2 cellular contexts compared by ENCODE assay signal in genomic region chr1:28745653-28746173, GRCh38.
TF ChIP-seq lines count a peak whose summit lies in the region.

No MANE protein-coding gene starts in this region.

TF ChIP-seq in GM23338, 12 proteins besides CTCF, POLR2A, EP300 and RAD21:
- TF ChIP-seq CREB1 (CRISPR knock-in tag; IDR thresholded peaks at IDR 0.05; ENCODE audit: low read depth): no peak
- TF ChIP-seq ZNF114 (CRISPR knock-in tag; IDR thresholded peaks at IDR 0.05): no peak
- no peak for TF ChIP-seq ZNF462 (CRISPR knock-in tag; IDR thresholded peaks at IDR 0.05)
- TF ChIP-seq JUNB (IDR thresholded peaks at IDR 0.05; ENCODE audit: unreplicated experiment): no peak
- no peak for TF ChIP-seq REST (IDR thresholded peaks at IDR 0.05; ENCODE audit: unreplicated experiment)
- no peak for TF ChIP-seq STAT1 (IDR thresholded peaks at IDR 0.05; ENCODE audit: unreplicated experiment)
- TF ChIP-seq ZNF331 (CRISPR knock-in tag; IDR thresholded peaks at IDR 0.05; ENCODE audit: low read depth): no peak
- TF ChIP-seq NANOG (IDR thresholded peaks at IDR 0.05; ENCODE audit: borderline replicate concordance): no peak
- no peak for TF ChIP-seq EZH2phosphoT487 (IDR thresholded peaks at IDR 0.05; ENCODE audit: unreplicated experiment)
- no peak for TF ChIP-seq ETS1 (IDR thresholded peaks at IDR 0.05)
- no peak for TF ChIP-seq EZH2 (IDR thresholded peaks at IDR 0.05; ENCODE audit: low read depth, unreplicated experiment)
- TF ChIP-seq POLR2AphosphoS5 (IDR thresholded peaks at IDR 0.05; ENCODE audit: low read depth): no peak

TF ChIP-seq in GM12878, 131 proteins besides CTCF, POLR2A, EP300 and RAD21:
- no peak for TF ChIP-seq SPI1 (IDR thresholded peaks at IDR 0.05; ENCODE audit: borderline replicate concordance, insufficient read depth, low read depth, low read length)
- TF ChIP-seq IKZF2 (IDR thresholded peaks at IDR 0.05): no peak
- TF ChIP-seq MYC (IDR thresholded peaks at IDR 0.05; ENCODE audit: insufficient read depth, insufficient read length, insufficient replicate concordance, low read length, severe bottlenecking): no peak
- no peak for TF ChIP-seq NKRF (conservative IDR thresholded peaks at IDR 0.05)
- no peak for TF ChIP-seq RCOR1 (conservative IDR thresholded peaks at IDR 0.05; ENCODE audit: low read depth, low read length)
- no peak for TF ChIP-seq MLLT1 (IDR thresholded peaks at IDR 0.05)
